Comparison of ENCODE assay signal across 10 cellular contexts in genomic region chr19:703651-704446, GRCh38. TPM values are rescaled to one million over a fixed set of nuclear protein-coding genes. Genes with fewer than 3 reads are reported as not detected.
DNase-seq lines count a peak whose midpoint lies in the region; ATAC-seq, FAIRE-seq and TF ChIP-seq lines count a peak whose summit lies in the region.
"Had no signal": no experiment of that assay in that cellular context is flagged by ENCODE, and none has a peak within 500 bp of the region (broad histone marks: within the 10 kb centered on the region; RNA-seq: fewer than 3 reads in every experiment).

No MANE protein-coding gene starts in this region.

- intact Hi-C loops in activated T-helper 2 cell treated with anti-CD3 and anti-CD28 coated beads, Interferon-gamma antibody, Interleukin-2, Interleukin-4, amounts not matched to agents 10 μg/mL and 5 μg/mL and 100 μg/mL, durations not matched to agents 14 hours and 24 hours and 36 hours (cut with micrococcal nuclease) = loop anchor here (2.0 kb wide), 1 partner anchor 39 kb away; no protein-coding TSS in a partner anchor
- intact Hi-C loops in head of caudate nucleus (cut with DNase I) = no loop called here
- intact Hi-C loops in gastrocnemius medialis (cut with DNase I; ENCODE audit: low total_unique reads) = no loop called here

- in situ Hi-C loops in HAP-1 (cut with MboI; ENCODE audit: low sequenced_read_pairs) = no loop called here
- in situ Hi-C loops in gastrocnemius medialis (cut with MboI; ENCODE audit: low sequenced_read_pairs in 4 of 4) = no loop called here

- H3K4me3 Mint-ChIP-seq in activated T-helper 2 cell treated with anti-CD3 and anti-CD28 coated beads, Interferon-gamma antibody, Interleukin-2, Interleukin-4, amounts not matched to agents 10 μg/mL and 5 μg/mL and 100 μg/mL, durations not matched to agents 14 hours and 24 hours and 36 hours (ENCODE audit: low read depth) = no peak overlapping the region

- ATAC-seq in gastrocnemius medialis = peak; percentile 60 to 76
- ATAC-seq in GM18517 (IDR thresholded peaks at IDR 0.05; ENCODE audit: unreplicated experiment) = no peak

- peaks cover 2% of the 10 kb centered on the region for H3K4me1 Mint-ChIP-seq in activated T-helper 2 cell treated with anti-CD3 and anti-CD28 coated beads, Interferon-gamma antibody, Interleukin-2, Interleukin-4, amounts not matched to agents 10 μg/mL and 5 μg/mL and 100 μg/mL, durations not matched to agents 14 hours and 24 hours and 36 hours (ENCODE audit: low read depth)

- DNase-seq in HAP-1 (ENCODE audit: low spot score in 2 of 2) (peak; percentile 77 to 96), RPMI8226 (peak; percentile 81), head of caudate nucleus (peak in 37 of 42 donors; percentile 36 to 80 (median 66)), gastrocnemius medialis (peak; percentile 32 to 47), GOT3 (lab: John Stamatoyannopoulos, UW) (no peak), RCC 7860 (ENCODE audit: low spot score) (no peak)
- peak; percentile 61 for DNase-seq in activated T-helper 2 cell treated with anti-CD3 and anti-CD28 coated beads, Interferon-gamma antibody, Interleukin-2, Interleukin-4, amounts not matched to agents 10 μg/mL and 5 μg/mL and 100 μg/mL, durations not matched to agents 14 hours and 24 hours and 36 hours (ENCODE audit: low spot score)

- H3K9me3 ChIP-seq in HAP-1 (no peaks in the 10 kb centered on the region), gastrocnemius medialis (no peaks in the 10 kb centered on the region)

- no peak for FAIRE-seq in RCC 7860 (lab: Jason Lieb, UNC)

- no peak for TF ChIP-seq CTCF in gastrocnemius medialis (IDR thresholded peaks at IDR 0.05 in 4 of 5, conservative IDR thresholded peaks at IDR 0.05 in 1 of 5)

- no peaks in the 10 kb centered on the region for H3K9me3 Mint-ChIP-seq in activated T-helper 2 cell treated with anti-CD3 and anti-CD28 coated beads, Interferon-gamma antibody, Interleukin-2, Interleukin-4, amounts not matched to agents 10 μg/mL and 5 μg/mL and 100 μg/mL, durations not matched to agents 14 hours and 24 hours and 36 hours

- H3K27ac ChIP-seq in gastrocnemius medialis = peak overlapping the region in 3 of 4 donors; percentile 25 to 52 (median 45)
- H3K27ac ChIP-seq: tibial artery had no signal

- H3K27ac Mint-ChIP-seq in activated T-helper 2 cell treated with anti-CD3 and anti-CD28 coated beads, Interferon-gamma antibody, Interleukin-2, Interleukin-4, amounts not matched to agents 10 μg/mL and 5 μg/mL and 100 μg/mL, durations not matched to agents 14 hours and 24 hours and 36 hours = no peak overlapping the region

- H3K4me1 ChIP-seq in HAP-1 (peaks cover 3% of the 10 kb centered on the region), gastrocnemius medialis (no peaks in the 10 kb centered on the region)

- peaks cover 18% of the 10 kb centered on the region for H3K27me3 Mint-ChIP-seq in activated T-helper 2 cell treated with anti-CD3 and anti-CD28 coated beads, Interferon-gamma antibody, Interleukin-2, Interleukin-4, amounts not matched to agents 10 μg/mL and 5 μg/mL and 100 μg/mL, durations not matched to agents 14 hours and 24 hours and 36 hours (ENCODE audit: low read depth)

- H3K36me3 ChIP-seq in HAP-1 (replicated peaks) (no peaks in the 10 kb centered on the region), gastrocnemius medialis (no peaks in the 10 kb centered on the region)
- H3K36me3 ChIP-seq: tibial artery had no signal

- no peaks in the 10 kb centered on the region for H3K36me3 Mint-ChIP-seq in activated T-helper 2 cell treated with anti-CD3 and anti-CD28 coated beads, Interferon-gamma antibody, Interleukin-2, Interleukin-4, amounts not matched to agents 10 μg/mL and 5 μg/mL and 100 μg/mL, durations not matched to agents 14 hours and 24 hours and 36 hours (ENCODE audit: low read depth)

- TF ChIP-seq POLR2A in gastrocnemius medialis (IDR thresholded peaks at IDR 0.05) = peak in 1 of 2 donors; percentile 12

- H3K27me3 ChIP-seq in HAP-1 (ENCODE audit: low read depth) (no peaks in the 10 kb centered on the region), gastrocnemius medialis (peaks cover 28 to 56% (median 51%) of the 10 kb centered on the region in 3 donors)

- H3K4me3 ChIP-seq in HAP-1 (peak overlapping the region; percentile 35), gastrocnemius medialis (peak overlapping the region in 2 of 4 donors; percentile 28 to 44)
- H3K4me3 ChIP-seq: tibial artery had no signal

RNA-seq across cellular contexts. Expression of gene PALM, which starts 4.9 kb away (rescaled TPM):
- not detected in 2 replicates for total RNA-seq in activated T-helper 2 cell treated with anti-CD3 and anti-CD28 coated beads, Interferon-gamma antibody, Interleukin-2, Interleukin-4, amounts not matched to agents 10 μg/mL and 5 μg/mL and 100 μg/mL, durations not matched to agents 14 hours and 24 hours and 36 hours
- 10 to 100 TPM in 1 of 4 donors, 1 to 10 TPM in 3; 4.4 to 10.2 (median 7.2) TPM for total RNA-seq in gastrocnemius medialis
- total RNA-seq: T-helper 2 cell treated with Interferon-gamma antibody and Interleukin-4, amounts not matched to agents 100 ng/mL and 5 ng/mL, for 36 hours had no signal

RNA-seq across cellular contexts. Expression of gene PRSS57, which starts 8.6 kb away (rescaled TPM):
- not detected in 2 replicates for total RNA-seq in activated T-helper 2 cell treated with anti-CD3 and anti-CD28 coated beads, Interferon-gamma antibody, Interleukin-2, Interleukin-4, amounts not matched to agents 10 μg/mL and 5 μg/mL and 100 μg/mL, durations not matched to agents 14 hours and 24 hours and 36 hours
- not detected for total RNA-seq in gastrocnemius medialis
- total RNA-seq: T-helper 2 cell treated with Interferon-gamma antibody and Interleukin-4, amounts not matched to agents 100 ng/mL and 5 ng/mL, for 36 hours had no signal

RNA-seq across cellular contexts. Expression of gene FSTL3, which starts 27.7 kb away (rescaled TPM):
- 6.9 and 8.0 TPM in 2 replicates for total RNA-seq in activated T-helper 2 cell treated with anti-CD3 and anti-CD28 coated beads, Interferon-gamma antibody, Interleukin-2, Interleukin-4, amounts not matched to agents 10 μg/mL and 5 μg/mL and 100 μg/mL, durations not matched to agents 14 hours and 24 hours and 36 hours
- 10 to 100 TPM in 3 of 4 donors, 1 to 10 TPM in 1; 7.5 to 20.1 (median 15.9) TPM for total RNA-seq in gastrocnemius medialis

RNA-seq across cellular contexts. Expression of gene RNF126, which starts 40.8 kb away (rescaled TPM):
- 83.2 and 89.4 TPM in 2 replicates for total RNA-seq in activated T-helper 2 cell treated with anti-CD3 and anti-CD28 coated beads, Interferon-gamma antibody, Interleukin-2, Interleukin-4, amounts not matched to agents 10 μg/mL and 5 μg/mL and 100 μg/mL, durations not matched to agents 14 hours and 24 hours and 36 hours
- 100 to 1,000 TPM in 3 of 4 donors, 10 to 100 TPM in 1; 72.3 to 148 (median 129) TPM for total RNA-seq in gastrocnemius medialis

RNA-seq across cellular contexts. Expression of gene MISP, which starts 47.1 kb away (rescaled TPM):
- total RNA-seq in activated T-helper 2 cell treated with anti-CD3 and anti-CD28 coated beads, Interferon-gamma antibody, Interleukin-2, Interleukin-4, amounts not matched to agents 10 μg/mL and 5 μg/mL and 100 μg/mL, durations not matched to agents 14 hours and 24 hours and 36 hours = not detected in 2 replicates
- total RNA-seq in gastrocnemius medialis = 1 to 10 TPM in 1 of 4 donors, not detected in 3; 1.2 TPM
- total RNA-seq: T-helper 2 cell treated with Interferon-gamma antibody and Interleukin-4, amounts not matched to agents 100 ng/mL and 5 ng/mL, for 36 hours had no signal

Comparison
In these comparisons a context has a peak if more than half of its experiments do, and no peak if none do; other contexts are left out.
1. DNase-seq: peak in HAP-1 (2 of 2), RPMI8226 (single experiment), activated T-helper 2 cell treated with anti-CD3 and anti-CD28 coated beads, Interferon-gamma antibody, Interleukin-2, Interleukin-4, amounts not matched to agents 10 μg/mL and 5 μg/mL and 100 μg/mL, durations not matched to agents 14 hours and 24 hours and 36 hours (single experiment), head of caudate nucleus (37 of 42) and gastrocnemius medialis (2 of 2); none in GOT3 (single experiment) and RCC 7860 (single experiment).